Comparison of ENCODE assay signal across 8 cellular contexts in genomic region chr2:87573386-87573865, GRCh38.
DNase-seq lines count a peak whose midpoint lies in the region; ATAC-seq and TF ChIP-seq lines count a peak whose summit lies in the region.
"Not testable (repeated sequence)": the region's sequence is repeated elsewhere in the genome, so short reads cannot be mapped to it uniquely, and the experiment has no call there.

No MANE protein-coding gene starts in this region.

- not testable (repeated sequence) for TF ChIP-seq POLR2A in IMR-90 (IDR thresholded peaks at IDR 0.05; ENCODE audit: low read depth, low read length); body of pancreas (IDR thresholded peaks at IDR 0.05); thyroid gland (IDR thresholded peaks at IDR 0.05)

- CTCF ChIA-PET in IMR-90 (lab: Yijun Ruan, JAX); WTC11 (lab: Charles Lee): not testable (repeated sequence)

- H3K56ac ChIP-seq in IMR-90 (ENCODE audit: extremely low read depth, insufficient read depth, low read length) = not testable (repeated sequence)

- TF ChIP-seq CTCF in IMR-90 (conservative IDR thresholded peaks at IDR 0.05; ENCODE audit: low read depth, low read length); WTC11 (IDR thresholded peaks at IDR 0.05); body of pancreas (IDR thresholded peaks at IDR 0.05); psoas muscle (IDR thresholded peaks at IDR 0.05); thyroid gland (IDR thresholded peaks at IDR 0.05): not testable (repeated sequence)

- H2BK5ac ChIP-seq in IMR-90 (ENCODE audit: low read depth, low read length, poor library complexity, severe bottlenecking) = not testable (repeated sequence)

- peak; percentile 52 for ATAC-seq in IMR-90 (ENCODE audit: low read depth)
- 0 out of 2 replicates have a peak, but pooled peaks have one; percentile 17 for ATAC-seq in WTC11
- peak; percentile 68 for ATAC-seq in body of pancreas
- ATAC-seq in Right ventricle myocardium inferior = peak; percentile 77
- peak; percentile 30 to 57 for ATAC-seq in left cardiac atrium
- peak; percentile 56 for ATAC-seq in left lobe of liver
- peak; percentile 40 to 82 (median 70) for ATAC-seq in psoas muscle

- H3K9me3 ChIP-seq in IMR-90 (ENCODE audit: control insufficient read depth, insufficient read depth, low read length); body of pancreas; psoas muscle; thyroid gland: not testable (repeated sequence)

- not testable (repeated sequence) for H2BK20ac ChIP-seq in IMR-90 (ENCODE audit: low read depth, low read length)

- dilution Hi-C loops in IMR-90 (cut with HindIII; ENCODE audit: low sequenced_read_pairs, unreplicated experiment) = not testable (repeated sequence)

- H3K4me3 ChIP-seq in IMR-90 (ENCODE audit: insufficient read depth, low read depth, low read length); body of pancreas; psoas muscle; thyroid gland (replicated peaks in 1 of 3): not testable (repeated sequence)

- H3K9me1 ChIP-seq in IMR-90 (ENCODE audit: insufficient read depth, low read length) = not testable (repeated sequence)

- H2AK5ac ChIP-seq in IMR-90 (ENCODE audit: low read depth, low read length) = not testable (repeated sequence)

- not testable (repeated sequence) for H3K27ac ChIP-seq in IMR-90 (ENCODE audit: insufficient read depth, low read length); body of pancreas; psoas muscle; thyroid gland

- WGBS in IMR-90 (ENCODE audit: extremely low coverage in 2 of 2, insufficient read length in 1 of 2), 2 experiments = no CpG with 5 or more reads among the region's 8 CpGs
- WGBS in body of pancreas, 2 donors = no CpG with 5 or more reads among the region's 8 CpGs
- 9 to 23% (median 16%) methylated on average over 4 of the region's 8 CpGs for WGBS in psoas muscle, 3 donors
- no CpG with 5 or more reads among the region's 8 CpGs for WGBS in thyroid gland, 2 donors

- H3K14ac ChIP-seq in IMR-90 (replicated peaks; ENCODE audit: low read depth, low read length) = not testable (repeated sequence)

- not testable (repeated sequence) for H3K4me3 Mint-ChIP-seq in WTC11

- not testable (repeated sequence) for H4K91ac ChIP-seq in IMR-90 (ENCODE audit: insufficient read depth, low read depth, low read length)

- H3K79me1 ChIP-seq in IMR-90 (ENCODE audit: low read depth in 1 of 2, low read length in 2 of 2) = peaks cover 0 to 20% of the 10 kb centered on the region in 2 experiments; a peak in 2 of 4 replicates

- H3K4me1 Mint-ChIP-seq in WTC11 = not testable (repeated sequence)

- H3K36me3 ChIP-seq in IMR-90 (ENCODE audit: control insufficient read depth, insufficient read depth, low read length); body of pancreas (replicated peaks in 1 of 2; ENCODE audit: insufficient read depth in 1 of 2, low read depth in 2 of 2); psoas muscle (ENCODE audit: insufficient read depth in 1 of 2, low read depth in 1 of 2); thyroid gland: not testable (repeated sequence)

- not testable (repeated sequence) for TF ChIP-seq RAD21 in IMR-90 (IDR thresholded peaks at IDR 0.05; ENCODE audit: low read length)

- H3K18ac ChIP-seq in IMR-90 (ENCODE audit: low read depth, low read length) = not testable (repeated sequence)

- not testable (repeated sequence) for H3K4me2 ChIP-seq in IMR-90 (ENCODE audit: low read depth, low read length)

- not testable (repeated sequence) for H3K23ac ChIP-seq in IMR-90 (ENCODE audit: low read depth, low read length)

- not testable (repeated sequence) for H2BK15ac ChIP-seq in IMR-90 (ENCODE audit: low read depth, low read length)

- POLR2A ChIA-PET in IMR-90 (lab: Charles Lee; ENCODE audit: unreplicated experiment); WTC11 (lab: Charles Lee): not testable (repeated sequence)

- not testable (repeated sequence) for H3K27me3 Mint-ChIP-seq in WTC11 (ENCODE audit: low read depth)

- H2BK120ac ChIP-seq in IMR-90 (ENCODE audit: low read depth, low read length) = not testable (repeated sequence)

- not testable (repeated sequence) for H2AFZ ChIP-seq in IMR-90 (replicated peaks; ENCODE audit: low read length, poor library complexity)

- not testable (repeated sequence) for H3K9ac ChIP-seq in IMR-90 (ENCODE audit: low read depth, low read length)

- in situ Hi-C loops in IMR-90 (cut with MboI; ENCODE audit: low sequenced_read_pairs) = not testable (repeated sequence)

- not testable (repeated sequence) for BruUV-seq in IMR-90 (replicated peaks; lab: Mats Ljungman, UMichigan)

- H3K9me3 Mint-ChIP-seq in WTC11 = not testable (repeated sequence)

- H4K5ac ChIP-seq in IMR-90 (ENCODE audit: low read depth, low read length) = not testable (repeated sequence)

- not testable (repeated sequence) for H4K20me1 ChIP-seq in IMR-90 (ENCODE audit: insufficient read depth, low read length)

- H3K36me3 Mint-ChIP-seq in WTC11 = not testable (repeated sequence)

- not testable (repeated sequence) for DNase-seq in IMR-90; WTC11 (ENCODE audit: low spot score); Right ventricle myocardium inferior (ENCODE audit: missing footprints); left cardiac atrium; left lobe of liver (ENCODE audit: low spot score); psoas muscle
- DNase-seq in body of pancreas (peak in 2 of 4 donors; percentile 13 to 27), thyroid gland (peak; percentile 23 to 41)

- intact Hi-C loops in IMR-90 (cut with micrococcal nuclease); body of pancreas (cut with DNase I); Right ventricle myocardium inferior (cut with DNase I); left cardiac atrium (cut with DNase I); psoas muscle (cut with DNase I); thyroid gland (cut with DNase I): not testable (repeated sequence)

- not testable (repeated sequence) for H3K4ac ChIP-seq in IMR-90 (ENCODE audit: low read depth, low read length)

- not testable (repeated sequence) for H2AK9ac ChIP-seq in IMR-90 (replicated peaks; ENCODE audit: low read depth, low read length, poor library complexity)

- not testable (repeated sequence) for H4K8ac ChIP-seq in IMR-90 (ENCODE audit: low read depth in 2 of 2, low read length in 2 of 2)

- H3K27ac Mint-ChIP-seq in WTC11 = not testable (repeated sequence)

- not testable (repeated sequence) for H3K4me1 ChIP-seq in IMR-90 (ENCODE audit: control insufficient read depth, insufficient read depth, low read length); body of pancreas; psoas muscle; thyroid gland

- not testable (repeated sequence) for H3K27me3 ChIP-seq in IMR-90 (ENCODE audit: control insufficient read depth, insufficient read depth, low read length); body of pancreas; psoas muscle (ENCODE audit: insufficient read depth in 3 of 3, low read length in 2 of 3); thyroid gland

Comparison
In these comparisons a context has a peak if more than half of its experiments do, and no peak if none do; other contexts are left out.
1. ATAC-seq: peak in every context shown above with its lines; median percentile 77 in Right ventricle myocardium inferior; 70 in psoas muscle; 68 in body of pancreas; 56 in left lobe of liver; 52 in IMR-90; 44 in left cardiac atrium; 17 in WTC11.